In the genomic region with DNA sequence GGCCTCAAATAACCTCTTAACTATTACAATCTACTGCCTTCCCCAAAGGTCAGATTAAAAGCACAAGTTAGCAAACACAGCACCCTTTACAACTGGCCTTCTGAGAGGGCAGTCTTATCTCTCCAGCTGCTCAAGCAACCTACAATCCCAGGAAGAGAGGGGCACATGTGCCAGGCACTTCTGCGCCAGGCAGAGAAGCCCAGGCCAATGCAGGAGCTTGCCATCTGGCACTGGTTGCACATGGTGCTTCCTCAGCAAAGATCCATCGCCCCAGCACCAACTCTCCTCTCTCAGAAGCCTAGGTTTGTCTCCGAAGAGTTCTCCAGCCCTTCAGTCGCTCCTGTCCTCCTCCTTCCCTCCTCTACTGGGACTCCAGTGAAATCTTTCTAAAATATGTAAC, we compare ENCODE assay signal across 11 cellular contexts. TPM values are rescaled to one million over a fixed set of nuclear protein-coding genes. Genes with fewer than 3 reads are reported as not detected.
DNase-seq lines count a peak whose midpoint lies in the region; ATAC-seq and TF ChIP-seq lines count a peak whose summit lies in the region.
"Had no signal": no experiment of that assay in that cellular context is flagged by ENCODE, and none has a peak within 500 bp of the region (broad histone marks: within the 10 kb centered on the region; RNA-seq: fewer than 3 reads in every experiment).

No MANE protein-coding gene starts in this region.

- TF ChIP-seq RAD21 in SK-N-SH (IDR thresholded peaks at IDR 0.05; ENCODE audit: low read length): no peak

- in situ Hi-C loops in gastrocnemius medialis (cut with MboI; ENCODE audit: low sequenced_read_pairs in 4 of 4): no loop called here

- H3K4me1 ChIP-seq in SK-N-SH (ENCODE audit: control insufficient read depth in 1 of 2, insufficient read depth in 2 of 2, low read depth in 1 of 2, low read length in 1 of 2): peaks cover 31 to 37% of the 10 kb centered on the region in 2 experiments
- peaks cover 29% of the 10 kb centered on the region for H3K4me1 ChIP-seq in PC-9 (replicated peaks; ENCODE audit: insufficient read depth)
- peaks cover 15% of the 10 kb centered on the region for H3K4me1 ChIP-seq in fibroblast of lung (ENCODE audit: control insufficient read depth, extremely low read depth, insufficient read depth, low read length)
- peaks cover 68 to 70% of the 10 kb centered on the region in 2 donors for H3K4me1 ChIP-seq in gastrocnemius medialis
- peaks cover 6 to 18% of the 10 kb centered on the region in 2 donors for H3K4me1 ChIP-seq in uterus

- CTCF ChIA-PET in SK-N-SH (lab: Yijun Ruan, JAX) (interaction anchor here (10.1 kb wide), 1 partner anchor 16 kb away, joined by 78 read pairs; no protein-coding TSS in a partner anchor), PC-9 (lab: Charles Lee) (interaction anchor here (0.6 kb wide), 2 partner anchors 11 to 36 kb away, joined by 3 to 4 read pairs; no protein-coding TSS in a partner anchor)

- DNase-seq in SK-N-SH: no peak
- DNase-seq in PC-9: no peak
- no peak for DNase-seq in fibroblast of lung (ENCODE audit: low read depth in 2 of 2)
- peak; percentile 41 to 85 for DNase-seq in gastrocnemius medialis
- no peak for DNase-seq in DMS53 treated with DMSO at 0.1 percent for 48 hours (lab: John Stamatoyannopoulos, UW; ENCODE audit: unreplicated experiment)
- DNase-seq in uterus: no peak
- DNase-seq in AML-193 (lab: John Stamatoyannopoulos, UW): no peak
- DNase-seq: EL, nucleus accumbens had no signal

- H4K20me1 ChIP-seq in SK-N-SH (ENCODE audit: insufficient read depth) (peaks cover 64% of the 10 kb centered on the region), PC-9 (ENCODE audit: insufficient read depth) (peaks cover 51% of the 10 kb centered on the region), fibroblast of lung (ENCODE audit: control insufficient read depth, extremely low read depth, insufficient read depth, low read length) (no peaks in the 10 kb centered on the region)

- H3K4me2 ChIP-seq in SK-N-SH (peak overlapping the region; percentile 93), PC-9 (peak overlapping the region; percentile 98), fibroblast of lung (ENCODE audit: extremely low read depth, insufficient read depth, low read length) (peak overlapping the region; percentile 40)

- no peak for TF ChIP-seq CTCF in SK-N-SH (IDR thresholded peaks at IDR 0.05)
- TF ChIP-seq CTCF in PC-9 (conservative IDR thresholded peaks at IDR 0.05): no peak
- no peak for TF ChIP-seq CTCF in fibroblast of lung (conservative IDR thresholded peaks at IDR 0.05 in 1 of 2, IDR thresholded peaks at IDR 0.05 in 1 of 2; ENCODE audit: low read depth in 1 of 2, low read length in 2 of 2)
- no peak for TF ChIP-seq CTCF in gastrocnemius medialis (IDR thresholded peaks at IDR 0.05 in 4 of 5, conservative IDR thresholded peaks at IDR 0.05 in 1 of 5)
- no peak for TF ChIP-seq CTCF in uterus (IDR thresholded peaks at IDR 0.05)

- H3K4me3 ChIP-seq in SK-N-SH (ENCODE audit: low read depth in 2 of 2, low read length in 1 of 2) (peak overlapping the region in 1 of 2 experiments; percentile 83; a peak in 1 of 4 replicates), PC-9 (no peak overlapping the region), fibroblast of lung (replicated peaks in 1 of 4; ENCODE audit: control extremely low read depth in 1 of 4, insufficient read depth in 1 of 4, low read depth in 3 of 4, low read length in 4 of 4) (peak overlapping the region in 2 of 4 experiments; percentile 29 to 98), gastrocnemius medialis (peak overlapping the region in 2 of 4 donors; percentile 22 to 92), uterus (no peak overlapping the region)

- H3K36me3 ChIP-seq in SK-N-SH (replicated peaks in 1 of 2; ENCODE audit: control insufficient read depth in 1 of 2, insufficient read depth in 2 of 2, low read length in 1 of 2) (peaks cover 0 to under 1% of the 10 kb centered on the region in 2 experiments), PC-9 (ENCODE audit: low read depth) (0 out of 2 replicates have a peak, but pooled peaks cover 7% of the 10 kb centered on the region), fibroblast of lung (ENCODE audit: control insufficient read depth, insufficient read depth, low read length) (no peaks in the 10 kb centered on the region), gastrocnemius medialis (no peaks in the 10 kb centered on the region), uterus (no peaks in the 10 kb centered on the region)

- intact Hi-C loops in PC-9 (cut with micrococcal nuclease; ENCODE audit: unreplicated experiment) (loop anchor here (10.0 kb wide), 1 partner anchor 78 kb away; a partner anchor contains a TSS), gastrocnemius medialis (cut with DNase I; ENCODE audit: low total_unique reads) (no loop called here), uterus (cut with DNase I; ENCODE audit: low total_unique reads) (no loop called here)

- WGBS in SK-N-SH (ENCODE audit: low lambda C conversion rate): 94% methylated on average over 4 of the region's 4 CpGs

- no peak for TF ChIP-seq EP300 in SK-N-SH (IDR thresholded peaks at IDR 0.05; ENCODE audit: borderline replicate concordance in 1 of 2, low read depth in 1 of 2, low read length in 1 of 2)

- TF ChIP-seq POLR2A in gastrocnemius medialis (IDR thresholded peaks at IDR 0.05): no peak
- TF ChIP-seq POLR2A in uterus (IDR thresholded peaks at IDR 0.05): no peak

- no peak overlapping the region for H2AFZ ChIP-seq in SK-N-SH (ENCODE audit: low read depth)
- no peak overlapping the region for H2AFZ ChIP-seq in PC-9
- H2AFZ ChIP-seq in fibroblast of lung (ENCODE audit: low read length): no peak overlapping the region

- no peak for ATAC-seq in SK-N-SH treated with all-trans-retinoic acid at 6 μM for 48 hours
- peak in 1 of 2 donors; percentile 2 for ATAC-seq in gastrocnemius medialis

- H3K79me2 ChIP-seq in SK-N-SH (ENCODE audit: insufficient read depth) (peaks cover 74% of the 10 kb centered on the region), PC-9 (ENCODE audit: low read depth) (peaks cover 70% of the 10 kb centered on the region), fibroblast of lung (ENCODE audit: control insufficient read depth, insufficient read depth, low read length) (peaks cover 58% of the 10 kb centered on the region)

- H3F3A ChIP-seq in SK-N-SH (replicated peaks; ENCODE audit: insufficient read depth) (peaks cover 16% of the 10 kb centered on the region), PC-9 (ENCODE audit: insufficient read depth, low read depth) (peaks cover 38% of the 10 kb centered on the region)

- H3K27me3 ChIP-seq in SK-N-SH (ENCODE audit: insufficient read depth) (no peaks in the 10 kb centered on the region), PC-9 (ENCODE audit: insufficient read depth, low read depth) (no peaks in the 10 kb centered on the region), fibroblast of lung (ENCODE audit: control insufficient read depth, insufficient read depth, low read length) (no peaks in the 10 kb centered on the region), gastrocnemius medialis (no peaks in the 10 kb centered on the region), uterus (no peaks in the 10 kb centered on the region)

- no peaks in the 10 kb centered on the region for H3K9me3 ChIP-seq in SK-N-SH
- H3K9me3 ChIP-seq in PC-9 (ENCODE audit: insufficient read depth, low read depth): no peaks in the 10 kb centered on the region
- H3K9me3 ChIP-seq in fibroblast of lung (ENCODE audit: control insufficient read depth, insufficient read depth, low read depth, low read length): no peaks in the 10 kb centered on the region
- H3K9me3 ChIP-seq in gastrocnemius medialis: no peaks in the 10 kb centered on the region
- H3K9me3 ChIP-seq in uterus: no peaks in the 10 kb centered on the region

- BruUV-seq in PC-9 (replicated peaks; lab: Mats Ljungman, UMichigan): no TSS peak

- POLR2A ChIA-PET in SK-N-SH (lab: Yijun Ruan, JAX) (no interaction called here), PC-9 (lab: Charles Lee; ENCODE audit: unreplicated experiment) (no interaction called here)

- H3K9ac ChIP-seq in SK-N-SH: no peak overlapping the region
- H3K9ac ChIP-seq in fibroblast of lung (ENCODE audit: insufficient read depth, low read length): no peak overlapping the region

- 0 out of 4 replicates have a peak overlapping the region, but pooled peaks of 1 of the 2 experiments have one; percentile 1 for H3K27ac ChIP-seq in SK-N-SH (ENCODE audit: low read depth in 2 of 2, low read length in 1 of 2)
- H3K27ac ChIP-seq in PC-9: no peak overlapping the region
- H3K27ac ChIP-seq in fibroblast of lung (ENCODE audit: insufficient read depth, low read length): no peak overlapping the region
- H3K27ac ChIP-seq in gastrocnemius medialis: peak overlapping the region; percentile 95 to 100 (median 97)
- H3K27ac ChIP-seq in uterus: peak overlapping the region in 1 of 2 donors; percentile 3
- H3K27ac ChIP-seq: 22Rv1 had no signal

- H3K9me2 ChIP-seq in SK-N-SH (no peaks in the 10 kb centered on the region), PC-9 (ENCODE audit: insufficient read depth) (no peaks in the 10 kb centered on the region)

RNA-seq across cellular contexts. Expression of a gene that starts 2.5 kb away (rescaled TPM):
- polyA plus RNA-seq in SK-N-SH (2012; rRNA removed): 39.0 and 43.3 TPM in 2 replicates
- 26.2 and 35.3 TPM in 2 replicates for polyA plus RNA-seq in SK-N-SH (2012; cell fraction: cytosol; rRNA removed)
- polyA plus RNA-seq in SK-N-SH (2012; cell fraction: nucleus; rRNA removed): 56.9 and 65.1 TPM in 2 replicates
- 42.9 and 59.2 TPM in 2 replicates for total RNA-seq in PC-9 (2021)
- total RNA-seq in fibroblast of lung: 10.5 and 14.2 TPM in 2 replicates
- polyA plus RNA-seq in fibroblast of lung: 15.1 and 15.4 TPM in 2 replicates
- polyA plus RNA-seq in fibroblast of lung (2012): 15.0 and 16.4 TPM in 2 replicates
- polyA minus RNA-seq in fibroblast of lung (ENCODE audit: low replicate concordance): 22.0 and 28.6 TPM in 2 replicates
- total RNA-seq in gastrocnemius medialis: 100 to 1,000 TPM; 109 to 263 (median 211) TPM
- total RNA-seq in uterus: 10 to 100 TPM; 19.1 to 84.5 (median 44.0) TPM

RNA-seq across cellular contexts. Expression of a gene that starts 14.5 kb away (rescaled TPM):
- polyA plus RNA-seq in SK-N-SH (2012; rRNA removed) (87.5 and 96.8 TPM in 2 replicates), fibroblast of lung (33.5 and 49.1 TPM in 2 replicates)
- 64.7 and 79.1 TPM in 2 replicates for polyA plus RNA-seq in SK-N-SH (2012; cell fraction: cytosol; rRNA removed)
- polyA plus RNA-seq in SK-N-SH (2012; cell fraction: nucleus; rRNA removed): 40.1 and 40.2 TPM in 2 replicates
- total RNA-seq in PC-9 (2021) (33.4 and 39.7 TPM in 2 replicates), fibroblast of lung (13.9 and 19.2 TPM in 2 replicates), gastrocnemius medialis (100 to 1,000 TPM in 2 of 4 donors, 10 to 100 TPM in 2; 56.9 to 129 (median 103) TPM), uterus (10 to 100 TPM in 2 of 4 donors, 1 to 10 TPM in 2; 3.7 to 48.1 (median 15.1) TPM)
- 42.8 and 74.8 TPM in 2 replicates for polyA plus RNA-seq in fibroblast of lung (2012)
- 41.9 and 79.5 TPM in 2 replicates for polyA minus RNA-seq in fibroblast of lung (ENCODE audit: low replicate concordance)

RNA-seq across cellular contexts. Expression of a gene that starts 59.8 kb away (rescaled TPM):
- polyA plus RNA-seq in SK-N-SH (2012; rRNA removed) (34.1 and 38.9 TPM in 2 replicates), fibroblast of lung (22.7 and 27.1 TPM in 2 replicates)
- polyA plus RNA-seq in SK-N-SH (2012; cell fraction: cytosol; rRNA removed): 18.8 and 34.7 TPM in 2 replicates
- polyA plus RNA-seq in SK-N-SH (2012; cell fraction: nucleus; rRNA removed): 15.4 and 32.2 TPM in 2 replicates
- total RNA-seq in PC-9 (2021) (12.4 and 20.5 TPM in 2 replicates), fibroblast of lung (199 and 248 TPM in 2 replicates), gastrocnemius medialis (10 to 100 TPM; 10.0 to 19.9 (median 14.8) TPM), uterus (100 to 1,000 TPM in 1 of 4 donors, 10 to 100 TPM in 3; 20.9 to 122 (median 62.4) TPM)
- polyA plus RNA-seq in fibroblast of lung (2012): 104 and 144 TPM in 2 replicates
- 8.9 and 15.9 TPM in 2 replicates for polyA minus RNA-seq in fibroblast of lung (ENCODE audit: low replicate concordance)

Comparison
In these comparisons a context has a peak if more than half of its experiments do, and no peak if none do; other contexts are left out.
1. DNase-seq: peak in gastrocnemius medialis (2 of 2); none in SK-N-SH (single experiment), PC-9 (0 of 2), fibroblast of lung (0 of 2), DMS53 treated with DMSO at 0.1 percent for 48 hours (single experiment), uterus (0 of 2) and AML-193 (0 of 2).
2. H3K27ac ChIP-seq: peak in gastrocnemius medialis (4 of 4); none in PC-9 (single experiment) and fibroblast of lung (single experiment).
3. H3K4me2 ChIP-seq: peak in every context shown above with its lines; median percentile 98 in PC-9; 93 in SK-N-SH; 40 in fibroblast of lung.